Comparison of ENCODE assay signal across 1 cellular context in the genomic region with DNA sequence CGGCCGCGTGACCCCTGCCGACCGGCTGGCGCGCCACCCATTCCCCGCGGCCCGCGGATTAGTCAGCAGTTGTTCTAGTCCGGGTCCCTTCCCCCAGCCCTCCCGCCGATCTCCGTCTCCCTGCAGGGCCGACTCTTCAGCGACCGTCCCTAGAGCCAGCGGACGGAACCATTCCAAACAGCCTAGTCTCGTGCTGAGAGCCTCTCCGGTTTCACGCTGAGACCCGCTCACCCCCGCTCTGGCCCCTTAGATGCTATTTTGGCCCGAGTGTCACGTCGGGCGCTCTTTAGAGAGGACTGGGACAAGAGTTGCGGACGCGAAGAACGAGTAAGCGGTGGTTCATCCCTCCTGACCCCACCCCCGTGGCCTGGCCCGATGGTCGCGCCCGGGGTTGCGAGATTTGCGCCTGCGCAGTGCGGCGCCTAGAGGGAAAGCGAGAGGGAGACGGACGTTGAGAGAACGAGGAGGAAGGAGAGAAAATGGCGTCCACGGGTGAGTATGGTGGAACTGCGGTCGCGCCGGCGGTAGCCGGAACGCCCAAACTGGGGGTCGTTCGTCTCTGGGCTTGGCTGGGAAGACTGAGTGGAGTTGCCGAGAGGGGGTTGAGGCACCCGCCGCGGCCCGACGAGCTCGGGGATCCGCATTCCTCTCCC.
TF ChIP-seq lines count a peak whose summit lies in the region.

A gene with protein sequence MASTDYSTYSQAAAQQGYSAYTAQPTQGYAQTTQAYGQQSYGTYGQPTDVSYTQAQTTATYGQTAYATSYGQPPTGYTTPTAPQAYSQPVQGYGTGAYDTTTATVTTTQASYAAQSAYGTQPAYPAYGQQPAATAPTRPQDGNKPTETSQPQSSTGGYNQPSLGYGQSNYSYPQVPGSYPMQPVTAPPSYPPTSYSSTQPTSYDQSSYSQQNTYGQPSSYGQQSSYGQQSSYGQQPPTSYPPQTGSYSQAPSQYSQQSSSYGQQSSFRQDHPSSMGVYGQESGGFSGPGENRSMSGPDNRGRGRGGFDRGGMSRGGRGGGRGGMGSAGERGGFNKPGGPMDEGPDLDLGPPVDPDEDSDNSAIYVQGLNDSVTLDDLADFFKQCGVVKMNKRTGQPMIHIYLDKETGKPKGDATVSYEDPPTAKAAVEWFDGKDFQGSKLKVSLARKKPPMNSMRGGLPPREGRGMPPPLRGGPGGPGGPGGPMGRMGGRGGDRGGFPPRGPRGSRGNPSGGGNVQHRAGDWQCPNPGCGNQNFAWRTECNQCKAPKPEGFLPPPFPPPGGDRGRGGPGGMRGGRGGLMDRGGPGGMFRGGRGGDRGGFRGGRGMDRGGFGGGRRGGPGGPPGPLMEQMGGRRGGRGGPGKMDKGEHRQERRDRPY (plus strand): TSS at position 411 of the 653 bp plus-strand sequence. CDS start 69 bp downstream, at position 480.
A gene (minus strand): TSS at position 124 of the 653 bp plus-strand sequence. CDS start 2,355 bp downstream, outside the sequence.

TF ChIP-seq in HEK293, 187 proteins besides CTCF, POLR2A, EP300 and RAD21 (continued from another document and continues in another):
- TF ChIP-seq, protein P1, sequence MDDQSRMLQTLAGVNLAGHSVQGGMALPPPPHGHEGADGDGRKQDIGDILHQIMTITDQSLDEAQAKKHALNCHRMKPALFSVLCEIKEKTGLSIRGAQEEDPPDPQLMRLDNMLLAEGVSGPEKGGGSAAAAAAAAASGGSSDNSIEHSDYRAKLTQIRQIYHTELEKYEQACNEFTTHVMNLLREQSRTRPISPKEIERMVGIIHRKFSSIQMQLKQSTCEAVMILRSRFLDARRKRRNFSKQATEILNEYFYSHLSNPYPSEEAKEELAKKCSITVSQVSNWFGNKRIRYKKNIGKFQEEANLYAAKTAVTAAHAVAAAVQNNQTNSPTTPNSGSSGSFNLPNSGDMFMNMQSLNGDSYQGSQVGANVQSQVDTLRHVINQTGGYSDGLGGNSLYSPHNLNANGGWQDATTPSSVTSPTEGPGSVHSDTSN (CRISPR knock-in tag; IDR thresholded peaks at IDR 0.05) = peak; percentile 75; the same call in 1 of the 2 replicates
- peak; percentile 88 for TF ChIP-seq ZSCAN30 (tag by site-specific recombination; IDR thresholded peaks at IDR 0.05)
- TF ChIP-seq ZNF169 (tag by site-specific recombination; IDR thresholded peaks at IDR 0.05) = no peak
- TF ChIP-seq, protein P2, sequence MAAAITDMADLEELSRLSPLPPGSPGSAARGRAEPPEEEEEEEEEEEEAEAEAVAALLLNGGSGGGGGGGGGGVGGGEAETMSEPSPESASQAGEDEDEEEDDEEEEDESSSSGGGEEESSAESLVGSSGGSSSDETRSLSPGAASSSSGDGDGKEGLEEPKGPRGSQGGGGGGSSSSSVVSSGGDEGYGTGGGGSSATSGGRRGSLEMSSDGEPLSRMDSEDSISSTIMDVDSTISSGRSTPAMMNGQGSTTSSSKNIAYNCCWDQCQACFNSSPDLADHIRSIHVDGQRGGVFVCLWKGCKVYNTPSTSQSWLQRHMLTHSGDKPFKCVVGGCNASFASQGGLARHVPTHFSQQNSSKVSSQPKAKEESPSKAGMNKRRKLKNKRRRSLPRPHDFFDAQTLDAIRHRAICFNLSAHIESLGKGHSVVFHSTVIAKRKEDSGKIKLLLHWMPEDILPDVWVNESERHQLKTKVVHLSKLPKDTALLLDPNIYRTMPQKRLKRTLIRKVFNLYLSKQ (tag by site-specific recombination; IDR thresholded peaks at IDR 0.05; ENCODE audit: borderline replicate concordance) = peak; percentile 23; the same call in 1 of the 2 replicates
- TF ChIP-seq ZNF292 (tag by site-specific recombination; IDR thresholded peaks at IDR 0.05; ENCODE audit: borderline replicate concordance, low read depth) = no peak
- no peak for TF ChIP-seq ZNF155 (tag by site-specific recombination; IDR thresholded peaks at IDR 0.05)
- TF ChIP-seq, protein P3, sequence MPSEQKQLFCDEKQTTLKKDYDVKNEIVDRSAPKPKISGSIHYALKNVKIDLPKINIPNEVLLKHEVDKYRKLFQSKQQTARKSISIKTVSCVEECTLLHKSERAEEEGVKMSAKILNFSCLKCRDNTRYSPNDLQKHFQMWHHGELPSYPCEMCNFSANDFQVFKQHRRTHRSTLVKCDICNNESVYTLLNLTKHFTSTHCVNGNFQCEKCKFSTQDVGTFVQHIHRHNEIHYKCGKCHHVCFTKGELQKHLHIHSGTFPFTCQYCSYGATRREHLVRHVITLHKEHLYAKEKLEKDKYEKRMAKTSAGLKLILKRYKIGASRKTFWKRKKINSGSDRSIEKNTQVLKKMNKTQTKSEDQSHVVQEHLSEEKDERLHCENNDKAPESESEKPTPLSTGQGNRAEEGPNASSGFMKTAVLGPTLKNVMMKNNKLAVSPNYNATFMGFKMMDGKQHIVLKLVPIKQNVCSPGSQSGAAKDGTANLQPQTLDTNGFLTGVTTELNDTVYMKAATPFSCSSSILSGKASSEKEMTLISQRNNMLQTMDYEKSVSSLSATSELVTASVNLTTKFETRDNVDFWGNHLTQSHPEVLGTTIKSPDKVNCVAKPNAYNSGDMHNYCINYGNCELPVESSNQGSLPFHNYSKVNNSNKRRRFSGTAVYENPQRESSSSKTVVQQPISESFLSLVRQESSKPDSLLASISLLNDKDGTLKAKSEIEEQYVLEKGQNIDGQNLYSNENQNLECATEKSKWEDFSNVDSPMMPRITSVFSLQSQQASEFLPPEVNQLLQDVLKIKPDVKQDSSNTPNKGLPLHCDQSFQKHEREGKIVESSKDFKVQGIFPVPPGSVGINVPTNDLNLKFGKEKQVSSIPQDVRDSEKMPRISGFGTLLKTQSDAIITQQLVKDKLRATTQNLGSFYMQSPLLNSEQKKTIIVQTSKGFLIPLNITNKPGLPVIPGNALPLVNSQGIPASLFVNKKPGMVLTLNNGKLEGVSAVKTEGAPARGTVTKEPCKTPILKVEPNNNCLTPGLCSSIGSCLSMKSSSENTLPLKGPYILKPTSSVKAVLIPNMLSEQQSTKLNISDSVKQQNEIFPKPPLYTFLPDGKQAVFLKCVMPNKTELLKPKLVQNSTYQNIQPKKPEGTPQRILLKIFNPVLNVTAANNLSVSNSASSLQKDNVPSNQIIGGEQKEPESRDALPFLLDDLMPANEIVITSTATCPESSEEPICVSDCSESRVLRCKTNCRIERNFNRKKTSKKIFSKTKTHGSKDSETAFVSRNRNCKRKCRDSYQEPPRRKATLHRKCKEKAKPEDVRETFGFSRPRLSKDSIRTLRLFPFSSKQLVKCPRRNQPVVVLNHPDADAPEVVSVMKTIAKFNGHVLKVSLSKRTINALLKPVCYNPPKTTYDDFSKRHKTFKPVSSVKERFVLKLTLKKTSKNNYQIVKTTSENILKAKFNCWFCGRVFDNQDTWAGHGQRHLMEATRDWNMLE (tag by site-specific recombination; conservative IDR thresholded peaks at IDR 0.05; ENCODE audit: low read depth) = 0 out of 2 replicates have a peak, but pooled peaks have one; percentile 24
- TF ChIP-seq ZNF416 (tag by site-specific recombination; IDR thresholded peaks at IDR 0.05) = no peak
- TF ChIP-seq FEZF1 (tag by site-specific recombination; IDR thresholded peaks at IDR 0.05) = peak; percentile 9; the same call in 1 of the 2 replicates
- TF ChIP-seq, protein P4, sequence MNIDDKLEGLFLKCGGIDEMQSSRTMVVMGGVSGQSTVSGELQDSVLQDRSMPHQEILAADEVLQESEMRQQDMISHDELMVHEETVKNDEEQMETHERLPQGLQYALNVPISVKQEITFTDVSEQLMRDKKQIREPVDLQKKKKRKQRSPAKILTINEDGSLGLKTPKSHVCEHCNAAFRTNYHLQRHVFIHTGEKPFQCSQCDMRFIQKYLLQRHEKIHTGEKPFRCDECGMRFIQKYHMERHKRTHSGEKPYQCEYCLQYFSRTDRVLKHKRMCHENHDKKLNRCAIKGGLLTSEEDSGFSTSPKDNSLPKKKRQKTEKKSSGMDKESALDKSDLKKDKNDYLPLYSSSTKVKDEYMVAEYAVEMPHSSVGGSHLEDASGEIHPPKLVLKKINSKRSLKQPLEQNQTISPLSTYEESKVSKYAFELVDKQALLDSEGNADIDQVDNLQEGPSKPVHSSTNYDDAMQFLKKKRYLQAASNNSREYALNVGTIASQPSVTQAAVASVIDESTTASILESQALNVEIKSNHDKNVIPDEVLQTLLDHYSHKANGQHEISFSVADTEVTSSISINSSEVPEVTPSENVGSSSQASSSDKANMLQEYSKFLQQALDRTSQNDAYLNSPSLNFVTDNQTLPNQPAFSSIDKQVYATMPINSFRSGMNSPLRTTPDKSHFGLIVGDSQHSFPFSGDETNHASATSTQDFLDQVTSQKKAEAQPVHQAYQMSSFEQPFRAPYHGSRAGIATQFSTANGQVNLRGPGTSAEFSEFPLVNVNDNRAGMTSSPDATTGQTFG (tag by site-specific recombination; IDR thresholded peaks at IDR 0.05; ENCODE audit: borderline replicate concordance) = 0 out of 2 replicates have a peak, but pooled peaks have one; percentile 21
- no peak for TF ChIP-seq ZFHX2 (tag by site-specific recombination; conservative IDR thresholded peaks at IDR 0.05)
- TF ChIP-seq, protein P5, sequence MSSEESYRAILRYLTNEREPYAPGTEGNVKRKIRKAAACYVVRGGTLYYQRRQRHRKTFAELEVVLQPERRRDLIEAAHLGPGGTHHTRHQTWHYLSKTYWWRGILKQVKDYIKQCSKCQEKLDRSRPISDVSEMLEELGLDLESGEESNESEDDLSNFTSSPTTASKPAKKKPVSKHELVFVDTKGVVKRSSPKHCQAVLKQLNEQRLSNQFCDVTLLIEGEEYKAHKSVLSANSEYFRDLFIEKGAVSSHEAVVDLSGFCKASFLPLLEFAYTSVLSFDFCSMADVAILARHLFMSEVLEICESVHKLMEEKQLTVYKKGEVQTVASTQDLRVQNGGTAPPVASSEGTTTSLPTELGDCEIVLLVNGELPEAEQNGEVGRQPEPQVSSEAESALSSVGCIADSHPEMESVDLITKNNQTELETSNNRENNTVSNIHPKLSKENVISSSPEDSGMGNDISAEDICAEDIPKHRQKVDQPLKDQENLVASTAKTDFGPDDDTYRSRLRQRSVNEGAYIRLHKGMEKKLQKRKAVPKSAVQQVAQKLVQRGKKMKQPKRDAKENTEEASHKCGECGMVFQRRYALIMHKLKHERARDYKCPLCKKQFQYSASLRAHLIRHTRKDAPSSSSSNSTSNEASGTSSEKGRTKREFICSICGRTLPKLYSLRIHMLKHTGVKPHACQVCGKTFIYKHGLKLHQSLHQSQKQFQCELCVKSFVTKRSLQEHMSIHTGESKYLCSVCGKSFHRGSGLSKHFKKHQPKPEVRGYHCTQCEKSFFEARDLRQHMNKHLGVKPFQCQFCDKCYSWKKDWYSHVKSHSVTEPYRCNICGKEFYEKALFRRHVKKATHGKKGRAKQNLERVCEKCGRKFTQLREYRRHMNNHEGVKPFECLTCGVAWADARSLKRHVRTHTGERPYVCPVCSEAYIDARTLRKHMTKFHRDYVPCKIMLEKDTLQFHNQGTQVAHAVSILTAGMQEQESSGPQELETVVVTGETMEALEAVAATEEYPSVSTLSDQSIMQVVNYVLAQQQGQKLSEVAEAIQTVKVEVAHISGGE (tag by site-specific recombination; conservative IDR thresholded peaks at IDR 0.05; ENCODE audit: low read depth) = 0 out of 2 replicates have a peak, but pooled peaks have one; percentile 23
- TF ChIP-seq TCF7L2 (IDR thresholded peaks at IDR 0.05; ENCODE audit: borderline replicate concordance, low read depth, low read length) = peak; percentile 64; the same call in 1 of the 2 replicates
- TF ChIP-seq ZNF311 (tag by site-specific recombination; IDR thresholded peaks at IDR 0.05; ENCODE audit: borderline replicate concordance) = no peak
- TF ChIP-seq, protein P6, sequence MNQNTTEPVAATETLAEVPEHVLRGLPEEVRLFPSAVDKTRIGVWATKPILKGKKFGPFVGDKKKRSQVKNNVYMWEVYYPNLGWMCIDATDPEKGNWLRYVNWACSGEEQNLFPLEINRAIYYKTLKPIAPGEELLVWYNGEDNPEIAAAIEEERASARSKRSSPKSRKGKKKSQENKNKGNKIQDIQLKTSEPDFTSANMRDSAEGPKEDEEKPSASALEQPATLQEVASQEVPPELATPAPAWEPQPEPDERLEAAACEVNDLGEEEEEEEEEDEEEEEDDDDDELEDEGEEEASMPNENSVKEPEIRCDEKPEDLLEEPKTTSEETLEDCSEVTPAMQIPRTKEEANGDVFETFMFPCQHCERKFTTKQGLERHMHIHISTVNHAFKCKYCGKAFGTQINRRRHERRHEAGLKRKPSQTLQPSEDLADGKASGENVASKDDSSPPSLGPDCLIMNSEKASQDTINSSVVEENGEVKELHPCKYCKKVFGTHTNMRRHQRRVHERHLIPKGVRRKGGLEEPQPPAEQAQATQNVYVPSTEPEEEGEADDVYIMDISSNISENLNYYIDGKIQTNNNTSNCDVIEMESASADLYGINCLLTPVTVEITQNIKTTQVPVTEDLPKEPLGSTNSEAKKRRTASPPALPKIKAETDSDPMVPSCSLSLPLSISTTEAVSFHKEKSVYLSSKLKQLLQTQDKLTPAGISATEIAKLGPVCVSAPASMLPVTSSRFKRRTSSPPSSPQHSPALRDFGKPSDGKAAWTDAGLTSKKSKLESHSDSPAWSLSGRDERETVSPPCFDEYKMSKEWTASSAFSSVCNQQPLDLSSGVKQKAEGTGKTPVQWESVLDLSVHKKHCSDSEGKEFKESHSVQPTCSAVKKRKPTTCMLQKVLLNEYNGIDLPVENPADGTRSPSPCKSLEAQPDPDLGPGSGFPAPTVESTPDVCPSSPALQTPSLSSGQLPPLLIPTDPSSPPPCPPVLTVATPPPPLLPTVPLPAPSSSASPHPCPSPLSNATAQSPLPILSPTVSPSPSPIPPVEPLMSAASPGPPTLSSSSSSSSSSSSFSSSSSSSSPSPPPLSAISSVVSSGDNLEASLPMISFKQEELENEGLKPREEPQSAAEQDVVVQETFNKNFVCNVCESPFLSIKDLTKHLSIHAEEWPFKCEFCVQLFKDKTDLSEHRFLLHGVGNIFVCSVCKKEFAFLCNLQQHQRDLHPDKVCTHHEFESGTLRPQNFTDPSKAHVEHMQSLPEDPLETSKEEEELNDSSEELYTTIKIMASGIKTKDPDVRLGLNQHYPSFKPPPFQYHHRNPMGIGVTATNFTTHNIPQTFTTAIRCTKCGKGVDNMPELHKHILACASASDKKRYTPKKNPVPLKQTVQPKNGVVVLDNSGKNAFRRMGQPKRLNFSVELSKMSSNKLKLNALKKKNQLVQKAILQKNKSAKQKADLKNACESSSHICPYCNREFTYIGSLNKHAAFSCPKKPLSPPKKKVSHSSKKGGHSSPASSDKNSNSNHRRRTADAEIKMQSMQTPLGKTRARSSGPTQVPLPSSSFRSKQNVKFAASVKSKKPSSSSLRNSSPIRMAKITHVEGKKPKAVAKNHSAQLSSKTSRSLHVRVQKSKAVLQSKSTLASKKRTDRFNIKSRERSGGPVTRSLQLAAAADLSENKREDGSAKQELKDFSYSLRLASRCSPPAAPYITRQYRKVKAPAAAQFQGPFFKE (tag by site-specific recombination; IDR thresholded peaks at IDR 0.05; ENCODE audit: borderline replicate concordance) = no peak
- no peak for TF ChIP-seq ZNF211 (tag by site-specific recombination; IDR thresholded peaks at IDR 0.05; ENCODE audit: low read depth)
- no peak for TF ChIP-seq ZNF223 (tag by site-specific recombination; IDR thresholded peaks at IDR 0.05)
- TF ChIP-seq, protein P7, sequence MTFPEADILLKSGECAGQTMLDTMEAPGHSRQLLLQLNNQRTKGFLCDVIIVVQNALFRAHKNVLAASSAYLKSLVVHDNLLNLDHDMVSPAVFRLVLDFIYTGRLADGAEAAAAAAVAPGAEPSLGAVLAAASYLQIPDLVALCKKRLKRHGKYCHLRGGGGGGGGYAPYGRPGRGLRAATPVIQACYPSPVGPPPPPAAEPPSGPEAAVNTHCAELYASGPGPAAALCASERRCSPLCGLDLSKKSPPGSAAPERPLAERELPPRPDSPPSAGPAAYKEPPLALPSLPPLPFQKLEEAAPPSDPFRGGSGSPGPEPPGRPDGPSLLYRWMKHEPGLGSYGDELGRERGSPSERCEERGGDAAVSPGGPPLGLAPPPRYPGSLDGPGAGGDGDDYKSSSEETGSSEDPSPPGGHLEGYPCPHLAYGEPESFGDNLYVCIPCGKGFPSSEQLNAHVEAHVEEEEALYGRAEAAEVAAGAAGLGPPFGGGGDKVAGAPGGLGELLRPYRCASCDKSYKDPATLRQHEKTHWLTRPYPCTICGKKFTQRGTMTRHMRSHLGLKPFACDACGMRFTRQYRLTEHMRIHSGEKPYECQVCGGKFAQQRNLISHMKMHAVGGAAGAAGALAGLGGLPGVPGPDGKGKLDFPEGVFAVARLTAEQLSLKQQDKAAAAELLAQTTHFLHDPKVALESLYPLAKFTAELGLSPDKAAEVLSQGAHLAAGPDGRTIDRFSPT (tag by site-specific recombination; IDR thresholded peaks at IDR 0.05) = peak; percentile 77
- 0 out of 2 replicates have a peak, but pooled peaks have one; percentile 7 for TF ChIP-seq ZBTB20 (tag by site-specific recombination; IDR thresholded peaks at IDR 0.05)
